Comparison of ENCODE assay signal across 12 cellular contexts in the genomic region with DNA sequence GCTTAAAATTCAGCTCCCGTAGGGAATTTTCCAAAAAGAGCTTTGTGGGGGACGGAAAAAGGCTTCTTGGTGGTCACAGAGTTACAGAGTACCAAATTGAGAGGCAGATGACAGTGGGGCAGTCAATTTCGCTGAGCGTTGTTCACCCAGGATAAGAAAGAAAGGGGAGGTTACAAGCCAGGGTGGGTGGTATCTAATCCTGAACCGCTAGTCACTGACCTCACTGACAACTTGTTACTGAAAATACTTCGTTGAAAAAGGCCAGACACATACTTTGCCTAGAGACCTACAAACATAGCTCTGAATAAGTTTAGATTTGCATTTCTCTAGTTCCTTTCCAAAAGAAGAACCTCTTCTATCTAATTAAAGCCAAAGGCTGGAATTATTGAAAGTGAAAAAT. TPM values are rescaled to one million over a fixed set of nuclear protein-coding genes. Genes with fewer than 3 reads are reported as not detected.
DNase-seq lines count a peak whose midpoint lies in the region; ATAC-seq and TF ChIP-seq lines count a peak whose summit lies in the region.
"Had no signal": no experiment of that assay in that cellular context is flagged by ENCODE, and none has a peak within 500 bp of the region (broad histone marks: within the 10 kb centered on the region; RNA-seq: fewer than 3 reads in every experiment).

TSS of gene CTNNA3 (minus strand) at position 167 of the 400 bp plus-strand sequence.

- H3K27ac ChIP-seq in right cardiac atrium (ENCODE audit: low read length) = peak within 1 kb of the TSS; percentile 85
- no peak within 1 kb of the TSS for H3K27ac ChIP-seq in urinary bladder (ENCODE audit: low read depth)
- H3K27ac ChIP-seq in upper lobe of right lung = no peak within 1 kb of the TSS

- peak; percentile 72 for ATAC-seq in GM19463 (IDR thresholded peaks at IDR 0.05; ENCODE audit: unreplicated experiment)
- peak; percentile 83 for ATAC-seq in HG03439 (IDR thresholded peaks at IDR 0.05; ENCODE audit: unreplicated experiment)
- peak; percentile 71 to 81 for ATAC-seq in right cardiac atrium
- ATAC-seq in upper lobe of right lung = no peak

- H3K27me3 ChIP-seq in right cardiac atrium (ENCODE audit: control insufficient read depth, insufficient read depth) (no peaks in the 10 kb centered on the region), upper lobe of right lung (no peaks in the 10 kb centered on the region)

- H3K4me1 ChIP-seq in right cardiac atrium (ENCODE audit: control insufficient read depth, insufficient read depth, low read length) (no peaks in the 10 kb centered on the region), urinary bladder (ENCODE audit: insufficient read depth) (no peaks in the 10 kb centered on the region), upper lobe of right lung (no peaks in the 10 kb centered on the region)
- H3K4me1 ChIP-seq: Caco-2 had no signal

- TF ChIP-seq CTCF in upper lobe of right lung (IDR thresholded peaks at IDR 0.05) = no peak

- peak within 1 kb of the TSS; percentile 35 for H3K4me3 ChIP-seq in right cardiac atrium (ENCODE audit: low read length)
- peak within 1 kb of the TSS; percentile 16 for H3K4me3 ChIP-seq in urinary bladder (ENCODE audit: low read depth, low read length)
- no peak within 1 kb of the TSS for H3K4me3 ChIP-seq in upper lobe of right lung

- H3K9me3 ChIP-seq in right cardiac atrium (ENCODE audit: control insufficient read depth, low read length) (no peaks in the 10 kb centered on the region), upper lobe of right lung (no peaks in the 10 kb centered on the region)

- H3K36me3 ChIP-seq in urinary bladder (ENCODE audit: insufficient read depth) (no peaks in the 10 kb centered on the region), upper lobe of right lung (no peaks in the 10 kb centered on the region)

- WGBS in right cardiac atrium = 13% methylated on average over 6 of the region's 6 CpGs
- 18% methylated on average over 6 of the region's 6 CpGs for WGBS in urinary bladder

- DNase-seq in right cardiac atrium (no peak), upper lobe of right lung (no peak), activated T-cell treated with anti-CD3 and anti-CD28 coated beads for 4 hours (no peak), NCI-H1417 treated with DMSO at 0.1 percent for 48 hours (lab: John Stamatoyannopoulos, UW) (no peak)
- DNase-seq: Caco-2, Kasumi-1, NCI-H774, T-helper 1 cell had no signal

- intact Hi-C loops in right cardiac atrium (cut with DNase I) = loop anchor here in 3 of 4 donors (5.0 to 10.0 kb wide), 3 partner anchors 66 to 89 kb away; no protein-coding TSS in a partner anchor
- intact Hi-C loops in upper lobe of right lung (cut with DNase I) = no loop called here

RNA-seq across cellular contexts. Expression of gene CTNNA3, which starts in this region (rescaled TPM):
- total RNA-seq in right cardiac atrium = 10 to 100 TPM; 58.4 to 81.7 (median 70.0) TPM
- polyA plus RNA-seq in right cardiac atrium = 4.5 TPM
- total RNA-seq in urinary bladder = 26.1 TPM
- polyA plus RNA-seq in urinary bladder = 2.0 TPM
- 0.67 TPM for total RNA-seq in upper lobe of right lung
- total RNA-seq: fibroblast of lung had no signal
- polyA plus RNA-seq: fibroblast of lung had no signal

Comparison
In these comparisons a context has a peak if more than half of its experiments do, and no peak if none do; other contexts are left out.
1. RNA of gene CTNNA3 (total RNA-seq): 58.4 to 81.7 TPM in right cardiac atrium and 26.1 TPM in urinary bladder (single experiment); 0.67 TPM in upper lobe of right lung (single experiment); every median in the first group is over 10 times any median in the second.